Comparison of ENCODE assay signal across 22 cellular contexts in the genomic region with DNA sequence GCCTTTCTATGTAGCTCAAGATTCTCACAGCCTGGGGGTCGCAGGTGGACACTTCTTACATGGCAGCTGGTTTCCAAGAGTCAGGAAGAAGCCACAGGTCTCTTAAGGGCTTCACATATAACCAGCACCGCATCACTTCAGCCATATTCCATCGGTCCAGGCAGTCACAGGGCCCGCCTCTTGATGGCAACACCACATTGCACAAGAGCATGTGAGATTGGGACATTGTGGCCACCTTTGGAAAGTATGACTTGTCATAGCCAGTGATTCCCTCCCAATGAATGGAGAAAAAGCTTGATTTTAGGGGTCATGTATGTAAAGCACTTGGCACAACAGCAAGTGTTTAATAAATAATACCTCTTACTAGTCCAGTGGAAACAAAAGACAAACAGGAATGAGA.
"Had no signal": no experiment of that assay in that cellular context is flagged by ENCODE, and none has a peak within 500 bp of the region (broad histone marks: within the 10 kb centered on the region; RNA-seq: fewer than 3 reads in every experiment).

No MANE protein-coding gene starts in this region.

- H3K27me3 ChIP-seq: cardiac muscle cell had no signal

- H3K36me3 ChIP-seq: cardiac muscle cell had no signal

- H3K4me2 ChIP-seq: PC-9 had no signal

- H2AFZ ChIP-seq: PC-9 had no signal

- H3K4me3 ChIP-seq: cardiac muscle cell, PC-9 had no signal

- DNase-seq: activated B cell treated with CpG ODN at 0.5 μM for 24 hours; activated CD4-positive, alpha-beta T cell treated with anti-CD3 and anti-CD28 coated beads for 1 hour; activated CD4-positive, alpha-beta T cell treated with anti-CD3 and anti-CD28 coated beads, Interleukin-2, amount 10 ng/mL, durations not matched to agents 24 days and 14 days; activated CD4-positive, alpha-beta T cell treated with anti-CD3 and anti-CD28 coated beads, Interleukin-2, amount 50 U/mL, for 48 hours; activated CD8-positive, alpha-beta memory T cell treated with anti-CD3 and anti-CD28 coated beads for 24 hours; activated gamma-delta T cell; activated naive CD4-positive, alpha-beta T cell treated with anti-CD3 and anti-CD28 coated beads for 36 hours; activated T-cell treated with anti-CD3 and anti-CD28 coated beads, Interleukin-2, amount 50 U/mL, for 4 hours; amygdala; Karpas-422; NCI-H1048; NCI-H146; NCI-H187 treated with DMSO at 0.1 percent for 48 hours; NCI-H2081 treated with DMSO at 0.1 percent for 48 hours; NCI-H446; NCI-H524; NCI-H748 treated with DMSO at 0.1 percent for 48 hours; PC-9; SHP77 treated with DMSO at 0.1 percent for 48 hours; T-helper 17 cell; T-helper 9 cell had no signal

- H3K27ac ChIP-seq: cardiac muscle cell, PC-9 had no signal
